20 cellular contexts compared by ENCODE assay signal in genomic region chr12:118342115-118342514, GRCh38. TPM values are rescaled to one million over a fixed set of nuclear protein-coding genes. Genes with fewer than 3 reads are reported as not detected.
DNase-seq lines count a peak whose midpoint lies in the region; ATAC-seq, FAIRE-seq and TF ChIP-seq lines count a peak whose summit lies in the region.
"Had no signal": no experiment of that assay in that cellular context is flagged by ENCODE, and none has a peak within 500 bp of the region (broad histone marks: within the 10 kb centered on the region; RNA-seq: fewer than 3 reads in every experiment).

No MANE protein-coding gene starts in this region.

- TF ChIP-seq CTCF in A673 (conservative IDR thresholded peaks at IDR 0.05; ENCODE audit: low read depth, low read length) = no peak
- TF ChIP-seq CTCF in prostate gland (IDR thresholded peaks at IDR 0.05) = no peak
- no peak for TF ChIP-seq CTCF in GM10248 (IDR thresholded peaks at IDR 0.05; ENCODE audit: control extremely low read depth, extremely low read depth, low read depth, missing control alignments)

- BruUV-seq in A673 (replicated peaks; lab: Mats Ljungman, UMichigan) = no TSS peak

- H3K27me3 Mint-ChIP-seq in T-helper 17 cell = no peaks in the 10 kb centered on the region

- 21% methylated on average over 2 of the region's 2 CpGs for WGBS in prostate gland

- no peaks in the 10 kb centered on the region for H3K9me3 ChIP-seq in A673 (ENCODE audit: low read depth, low read length, poor library complexity, severe bottlenecking)
- H3K9me3 ChIP-seq in T-helper 17 cell (ENCODE audit: control insufficient read depth, low read length, poor library complexity, severe bottlenecking) = no peaks in the 10 kb centered on the region
- no peaks in the 10 kb centered on the region for H3K9me3 ChIP-seq in prostate gland
- H3K9me3 ChIP-seq: SK-N-SH had no signal

- no peaks in the 10 kb centered on the region for H3K36me3 ChIP-seq in A673 (ENCODE audit: insufficient read depth, low read length, poor library complexity, severe bottlenecking)
- H3K36me3 ChIP-seq in prostate gland = no peaks in the 10 kb centered on the region

- POLR2A ChIA-PET in A673 (lab: Charles Lee; ENCODE audit: low non-redundant PET) (interaction anchor here (0.8 kb wide), 1 partner anchor 9 kb away, joined by 3 read pairs; no protein-coding TSS in a partner anchor), GM10248 (lab: Yijun Ruan, JAX) (no interaction called here)

- intact Hi-C loops in A673 (cut with micrococcal nuclease; ENCODE audit: unreplicated experiment) = no loop called here
- intact Hi-C loops in prostate gland (cut with DNase I) = no loop called here

- ATAC-seq in T-helper 17 cell (no peak), HG03159 (IDR thresholded peaks at IDR 0.05; ENCODE audit: unreplicated experiment) (no peak)

- no peaks in the 10 kb centered on the region for H3K36me3 Mint-ChIP-seq in T-helper 17 cell (ENCODE audit: low read depth)

- H3K4me3 ChIP-seq in A673 (ENCODE audit: low read depth, low read length, poor library complexity, severe bottlenecking) (no peak overlapping the region), prostate gland (no peak overlapping the region)
- H3K4me3 ChIP-seq: GM23248 had no signal

- TF ChIP-seq POLR2A in prostate gland (IDR thresholded peaks at IDR 0.05) = no peak

- H3K27ac Mint-ChIP-seq in T-helper 17 cell = peak overlapping the region; percentile 16

- no peak overlapping the region for H3K4me3 Mint-ChIP-seq in T-helper 17 cell

- FAIRE-seq in GM18507 (lab: Jason Lieb, UNC) = peak; percentile 50

- H3K4me1 ChIP-seq in A673 (ENCODE audit: insufficient read depth, low read length, poor library complexity, severe bottlenecking) (peaks cover 60% of the 10 kb centered on the region), prostate gland (replicated peaks) (no peaks in the 10 kb centered on the region)

- H3K4me1 Mint-ChIP-seq in T-helper 17 cell = peaks cover 18% of the 10 kb centered on the region

- DNase-seq in A673 (ENCODE audit: low spot score) (no peak), GM18507 (ENCODE audit: extremely low spot score, insufficient read length, low read depth) (no peak), T-helper 17 cell (no peak), prostate gland (ENCODE audit: low spot score) (peak; percentile 26), NCI-H2107 (lab: John Stamatoyannopoulos, UW) (no peak), GM10248 (ENCODE audit: extremely low spot score) (no peak)
- DNase-seq: COR-L47; DMS 273 treated with DMSO at 0.1 percent for 48 hours; DND-41; GM23248; HCEC 1CT; KG1; NCI-H1092 treated with DMSO at 0.1 percent for 48 hours; NCI-H2081; NCI-H748 treated with DMSO at 0.1 percent for 48 hours; NK-92 treated with Interleukin-12 subunit alpha and Interleukin-12 subunit beta, amount 100 ng/mL, for 24 hours; OCI-M1; SHP77; SK-N-SH had no signal

- no peaks in the 10 kb centered on the region for H3K27me3 ChIP-seq in A673 (replicated peaks; ENCODE audit: insufficient read depth, low read depth, low read length, poor library complexity)
- H3K27me3 ChIP-seq in prostate gland (replicated peaks; ENCODE audit: insufficient read depth) = no peaks in the 10 kb centered on the region

- H3K27ac ChIP-seq in A673 (ENCODE audit: low read depth, low read length, poor library complexity, severe bottlenecking) (peak overlapping the region; percentile 34), prostate gland (no peak overlapping the region)
- H3K27ac ChIP-seq: GM23248 had no signal

- CTCF ChIA-PET in A673 (lab: Charles Lee) = no interaction called here
- CTCF ChIA-PET in GM10248 (lab: Yijun Ruan, JAX) = interaction anchor here (0.6 to 1.2 kb wide), 6 partner anchors 12 to 34 kb away, joined by 3 to 5 read pairs (median 3); partner anchors contain the start of gene SUDS3

RNA-seq across cellular contexts. Expression of gene TAOK3, which starts 30.6 kb away (rescaled TPM):
- 46.6 and 48.9 TPM in 2 replicates for total RNA-seq in A673 (2021)
- 10 to 100 TPM; 77.8 to 82.2 TPM for total RNA-seq in T-helper 17 cell
- total RNA-seq in prostate gland = 10 to 100 TPM; 52.2 to 52.5 TPM

RNA-seq across cellular contexts. Expression of gene SUDS3, which starts 34.2 kb away (rescaled TPM):
- total RNA-seq in A673 (2021) (47.8 and 50.0 TPM in 2 replicates), T-helper 17 cell (10 to 100 TPM; 29.8 to 34.9 TPM), prostate gland (10 to 100 TPM; 62.0 to 82.6 TPM)
